8 cellular contexts compared by ENCODE assay signal in genomic region chrX:40646489-40647306, GRCh38. TPM values are rescaled to one million over a fixed set of nuclear protein-coding genes. Genes with fewer than 3 reads are reported as not detected.
DNase-seq lines count a peak whose midpoint lies in the region; ATAC-seq and TF ChIP-seq lines count a peak whose summit lies in the region.

No MANE protein-coding gene starts in this region.

- intact Hi-C loops in left ventricle myocardium inferior (cut with micrococcal nuclease) = no loop called here

- ATAC-seq in GM19025 (IDR thresholded peaks at IDR 0.05; ENCODE audit: low read depth, unreplicated experiment) (peak; percentile 22), HG03175 (IDR thresholded peaks at IDR 0.05; ENCODE audit: unreplicated experiment) (peak; percentile 19), SK-N-SH treated with all-trans-retinoic acid at 6 μM for 48 hours (peak; percentile 57)

- H3K27ac ChIP-seq in ACC112 (ENCODE audit: low read depth, low read length) = peak overlapping the region; percentile 62
- H3K27ac ChIP-seq in left ventricle myocardium inferior (replicated peaks) = peak overlapping the region; percentile 87
- peak overlapping the region; percentile 56 for H3K27ac ChIP-seq in rectal smooth muscle tissue (ENCODE audit: low read depth, low read length)

- TF ChIP-seq CTCF in left ventricle myocardium inferior (IDR thresholded peaks at IDR 0.05; ENCODE audit: borderline replicate concordance) = no peak

- no peaks in the 10 kb centered on the region for H3K9me3 ChIP-seq in left ventricle myocardium inferior (replicated peaks)

- H3K27me3 ChIP-seq in ACC112 (ENCODE audit: insufficient read depth, low read length) = no peaks in the 10 kb centered on the region
- no peaks in the 10 kb centered on the region for H3K27me3 ChIP-seq in left ventricle myocardium inferior (ENCODE audit: low read depth)
- H3K27me3 ChIP-seq in rectal smooth muscle tissue (ENCODE audit: control insufficient read depth, insufficient read depth, low read length) = no peaks in the 10 kb centered on the region

- H3K4me1 ChIP-seq in ACC112 (ENCODE audit: control insufficient read depth, insufficient read depth, low read length, unreplicated experiment) = peaks cover 3% of the 10 kb centered on the region
- peaks cover 42% of the 10 kb centered on the region for H3K4me1 ChIP-seq in left ventricle myocardium inferior
- peaks cover 6% of the 10 kb centered on the region for H3K4me1 ChIP-seq in rectal smooth muscle tissue (ENCODE audit: control insufficient read depth, insufficient read depth, low read length)

- no peak overlapping the region for H2AFZ ChIP-seq in ACC112 (ENCODE audit: low read length, unreplicated experiment)

- H3K4me3 ChIP-seq in ACC112 (ENCODE audit: low read depth, low read length) (peak overlapping the region; percentile 98), left ventricle myocardium inferior (peak overlapping the region; percentile 86), rectal smooth muscle tissue (ENCODE audit: low read length) (peak overlapping the region; percentile 78)

- DNase-seq in amniotic epithelial cell (ENCODE audit: low read depth) (peak; percentile 17), left ventricle myocardium inferior (peak; percentile 30), DMS114 treated with DMSO at 0.1 percent for 48 hours (lab: John Stamatoyannopoulos, UW; ENCODE audit: unreplicated experiment) (no peak)

- peak overlapping the region; percentile 59 for H3K9ac ChIP-seq in rectal smooth muscle tissue (ENCODE audit: low read length)

- peaks cover 51% of the 10 kb centered on the region for H3K79me2 ChIP-seq in ACC112 (ENCODE audit: control insufficient read depth, insufficient read depth, low read length, unreplicated experiment)

- H3K36me3 ChIP-seq in ACC112 (ENCODE audit: insufficient read depth, low read length) (no peaks in the 10 kb centered on the region), left ventricle myocardium inferior (no peaks in the 10 kb centered on the region), rectal smooth muscle tissue (ENCODE audit: control insufficient read depth, insufficient read depth, low read length) (no peaks in the 10 kb centered on the region)

TF ChIP-seq in SK-N-SH treated with all-trans-retinoic acid at 6 μM for 48 hours, 23 proteins besides CTCF, POLR2A, EP300 and RAD21:
- TF ChIP-seq ZNF70 (CRISPR knock-in tag; IDR thresholded peaks at IDR 0.05) (no peak), GLIS3 (CRISPR knock-in tag; IDR thresholded peaks at IDR 0.05) (no peak), ZNF565 (CRISPR knock-in tag; conservative IDR thresholded peaks at IDR 0.05; ENCODE audit: low read depth) (no peak), CSRNP3 (CRISPR knock-in tag; IDR thresholded peaks at IDR 0.05) (no peak), ZC3H10 (CRISPR knock-in tag; IDR thresholded peaks at IDR 0.05) (no peak), TOX (CRISPR knock-in tag; IDR thresholded peaks at IDR 0.05; ENCODE audit: borderline replicate concordance) (no peak), TSHZ2 (CRISPR knock-in tag; IDR thresholded peaks at IDR 0.05) (no peak), PATZ1 (CRISPR knock-in tag; IDR thresholded peaks at IDR 0.05; ENCODE audit: borderline replicate concordance) (no peak), POU6F1 (CRISPR knock-in tag; IDR thresholded peaks at IDR 0.05; ENCODE audit: borderline replicate concordance, low read depth) (no peak), ZFP30 (CRISPR knock-in tag; IDR thresholded peaks at IDR 0.05) (no peak), PPARA (CRISPR knock-in tag; IDR thresholded peaks at IDR 0.05; ENCODE audit: borderline replicate concordance) (no peak), CREB5 (CRISPR knock-in tag; IDR thresholded peaks at IDR 0.05; ENCODE audit: low read depth) (no peak), TCF4 (CRISPR knock-in tag; IDR thresholded peaks at IDR 0.05; ENCODE audit: borderline replicate concordance) (no peak), CSDC2 (CRISPR knock-in tag; IDR thresholded peaks at IDR 0.05) (no peak)

RNA-seq across cellular contexts. Expression of gene CXorf38, which starts 0.7 kb away (rescaled TPM):
- 3.7 TPM for total RNA-seq in left ventricle myocardium inferior

RNA-seq across cellular contexts. Expression of gene MPC1L, which starts 23.5 kb away (rescaled TPM):
- not detected for total RNA-seq in left ventricle myocardium inferior
